ENCODE assay signal across 8 cellular contexts in genomic region chr12:124906606-124907261, GRCh38. TPM values are rescaled to one million over a fixed set of nuclear protein-coding genes. Genes with fewer than 3 reads are reported as not detected.
A peak's percentile ranks its signal among the peaks of the same experiment; 100 is the strongest.
DNase-seq lines count a peak whose midpoint lies in the region; ATAC-seq and TF ChIP-seq lines count a peak whose summit lies in the region.

No MANE protein-coding gene starts in this region.

- ATAC-seq in CD4-positive, CD25-positive, alpha-beta regulatory T cell (ENCODE audit: low read depth in 2 of 2), result peak; percentile 93 to 95
- ATAC-seq in GM21423 (IDR thresholded peaks at IDR 0.05; ENCODE audit: unreplicated experiment) (peak; percentile 74), omental fat pad (ENCODE audit: low FRiP score) (peak; percentile 49)

- H3K4me2 ChIP-seq in fibroblast of lung (ENCODE audit: extremely low read depth, insufficient read depth, low read length), result no peak overlapping the region

- peaks cover 13% of the 10 kb centered on the region for H3K36me3 ChIP-seq in CD4-positive, CD25-positive, alpha-beta regulatory T cell (ENCODE audit: control insufficient read depth, insufficient read depth, low read length)
- peaks cover 2% of the 10 kb centered on the region for H3K36me3 ChIP-seq in fibroblast of lung (ENCODE audit: control insufficient read depth, insufficient read depth, low read length)
- H3K36me3 ChIP-seq in tibial nerve, result peaks cover 0 to 12% (median 0%) of the 10 kb centered on the region in 3 donors

- no peak overlapping the region for H3K4me3 Mint-ChIP-seq in CD4-positive, CD25-positive, alpha-beta regulatory T cell

- H3K9ac ChIP-seq in fibroblast of lung (ENCODE audit: insufficient read depth, low read length), result no peak overlapping the region

- peak overlapping the region in 2 of 3 donors; percentile 28 to 80 for H3K27ac Mint-ChIP-seq in CD4-positive, CD25-positive, alpha-beta regulatory T cell

- peaks cover 6% of the 10 kb centered on the region for H3K36me3 Mint-ChIP-seq in CD4-positive, CD25-positive, alpha-beta regulatory T cell

- no peaks in the 10 kb centered on the region for H3K27me3 ChIP-seq in CD4-positive, CD25-positive, alpha-beta regulatory T cell (ENCODE audit: control insufficient read depth, insufficient read depth, low read length)
- H3K27me3 ChIP-seq in fibroblast of lung (ENCODE audit: control insufficient read depth, insufficient read depth, low read length), result no peaks in the 10 kb centered on the region
- H3K27me3 ChIP-seq in tibial nerve, result no peaks in the 10 kb centered on the region

- peak; percentile 74 to 76 for TF ChIP-seq EP300 in tibial nerve (IDR thresholded peaks at IDR 0.05)

- TF ChIP-seq CTCF in fibroblast of lung (conservative IDR thresholded peaks at IDR 0.05 in 1 of 2, IDR thresholded peaks at IDR 0.05 in 1 of 2; ENCODE audit: low read depth in 1 of 2, low read length in 2 of 2) (peak; percentile 99 to 100), omental fat pad (IDR thresholded peaks at IDR 0.05) (peak in 2 of 3 donors; percentile 83 to 95), tibial nerve (IDR thresholded peaks at IDR 0.05) (peak; percentile 94 to 98 (median 96))

- 0% methylated on average over 2 of the region's 2 CpGs for WGBS in tibial nerve, 2 donors

- peaks cover 4% of the 10 kb centered on the region for H4K20me1 ChIP-seq in fibroblast of lung (ENCODE audit: control insufficient read depth, extremely low read depth, insufficient read depth, low read length)

- H2AFZ ChIP-seq in fibroblast of lung (ENCODE audit: low read length), result no peak overlapping the region

- peaks cover 5% of the 10 kb centered on the region for H3K27me3 Mint-ChIP-seq in CD4-positive, CD25-positive, alpha-beta regulatory T cell

- peaks cover 19 to 30% (median 25%) of the 10 kb centered on the region in 4 donors for H3K4me1 Mint-ChIP-seq in CD4-positive, CD25-positive, alpha-beta regulatory T cell

- H3K9me3 ChIP-seq in CD4-positive, CD25-positive, alpha-beta regulatory T cell (ENCODE audit: control insufficient read depth in 2 of 2, low read length in 2 of 2), result no peaks in the 10 kb centered on the region
- H3K9me3 ChIP-seq in fibroblast of lung (ENCODE audit: control insufficient read depth, insufficient read depth, low read depth, low read length) (no peaks in the 10 kb centered on the region), tibial nerve (no peaks in the 10 kb centered on the region)

- no peak overlapping the region for H3K4me3 ChIP-seq in CD4-positive, CD25-positive, alpha-beta regulatory T cell (ENCODE audit: low read depth, low read length)
- no peak overlapping the region for H3K4me3 ChIP-seq in Jurkat, Clone E6-1 (ENCODE audit: low read length)
- H3K4me3 ChIP-seq in fibroblast of lung (replicated peaks in 1 of 4; ENCODE audit: control extremely low read depth in 1 of 4, insufficient read depth in 1 of 4, low read depth in 3 of 4, low read length in 4 of 4) (no peak overlapping the region), tibial nerve (no peak overlapping the region)

- DNase-seq in CD4-positive, CD25-positive, alpha-beta regulatory T cell, result peak; percentile 83 to 95 (median 91)
- peak; percentile 94 for DNase-seq in Jurkat, Clone E6-1 (ENCODE audit: low read depth, low spot score)
- peak; percentile 80 for DNase-seq in activated T-cell treated with anti-CD3 and anti-CD28 coated beads for 1 hour (ENCODE audit: low read depth)
- DNase-seq in fibroblast of lung (ENCODE audit: low read depth in 2 of 2), result peak; percentile 85 to 94
- peak; percentile 80 for DNase-seq in omental fat pad (ENCODE audit: low spot score)
- DNase-seq in tibial nerve (ENCODE audit: low spot score in 2 of 2), result peak; percentile 87 to 100
- DNase-seq in NCI-H446 (lab: John Stamatoyannopoulos, UW), result no peak

- peaks cover 23% of the 10 kb centered on the region for H3K4me1 ChIP-seq in CD4-positive, CD25-positive, alpha-beta regulatory T cell (ENCODE audit: control insufficient read depth, insufficient read depth, low read length, poor library complexity, severe bottlenecking)
- H3K4me1 ChIP-seq in fibroblast of lung (ENCODE audit: control insufficient read depth, extremely low read depth, insufficient read depth, low read length), result peaks cover 8% of the 10 kb centered on the region
- H3K4me1 ChIP-seq in tibial nerve, result peaks cover 0 to 66% (median 35%) of the 10 kb centered on the region in 4 donors

- H3K27ac ChIP-seq in CD4-positive, CD25-positive, alpha-beta regulatory T cell (ENCODE audit: insufficient read depth, low read length, poor library complexity, severe bottlenecking), result no peak overlapping the region
- no peak overlapping the region for H3K27ac ChIP-seq in fibroblast of lung (ENCODE audit: insufficient read depth, low read length)
- H3K27ac ChIP-seq in tibial nerve, result peak overlapping the region in 3 of 4 donors; percentile 50 to 87 (median 74)

- peaks cover 15% of the 10 kb centered on the region for H3K79me2 ChIP-seq in fibroblast of lung (ENCODE audit: control insufficient read depth, insufficient read depth, low read length)

- no peaks in the 10 kb centered on the region for H3K9me3 Mint-ChIP-seq in CD4-positive, CD25-positive, alpha-beta regulatory T cell

- no peak for TF ChIP-seq POLR2A in tibial nerve (IDR thresholded peaks at IDR 0.05)

RNA-seq across cellular contexts. Expression of gene UBC, which starts 7.7 kb away (rescaled TPM):
- total RNA-seq in CD4-positive, CD25-positive, alpha-beta regulatory T cell, result 2,012 TPM
- 1,000 to 10,000 TPM; 1,179 to 1,557 (median 1,450) TPM for polyA plus RNA-seq in CD4-positive, CD25-positive, alpha-beta regulatory T cell
- 1,177 TPM for polyA plus RNA-seq in Jurkat, Clone E6-1 (2012; ENCODE audit: insufficient read depth, insufficient read length)
- 1,743 and 2,362 TPM in 2 replicates for total RNA-seq in fibroblast of lung
- polyA plus RNA-seq in fibroblast of lung, result 2,019 and 3,087 TPM in 2 replicates
- polyA plus RNA-seq in fibroblast of lung (2012), result 1,272 and 1,540 TPM in 2 replicates
- 2,337 and 2,675 TPM in 2 replicates for polyA minus RNA-seq in fibroblast of lung (ENCODE audit: low replicate concordance)
- 1,000 to 10,000 TPM; 1,220 to 2,129 (median 1,369) TPM for total RNA-seq in omental fat pad
- 1,000 to 10,000 TPM; 1,276 to 1,840 (median 1,378) TPM for total RNA-seq in tibial nerve

RNA-seq across cellular contexts. Expression of gene SCARB1, which starts 43.1 kb away (rescaled TPM):
- total RNA-seq in CD4-positive, CD25-positive, alpha-beta regulatory T cell, result 1.2 TPM
- under 1 TPM; 0.52 to 0.81 (median 0.69) TPM for polyA plus RNA-seq in CD4-positive, CD25-positive, alpha-beta regulatory T cell
- polyA plus RNA-seq in Jurkat, Clone E6-1 (2012; ENCODE audit: insufficient read depth, insufficient read length), result 33.0 TPM
- total RNA-seq in fibroblast of lung, result 5.1 and 14.7 TPM in 2 replicates
- polyA plus RNA-seq in fibroblast of lung, result 32.5 and 39.4 TPM in 2 replicates
- polyA plus RNA-seq in fibroblast of lung (2012), result 35.6 and 39.8 TPM in 2 replicates
- 69.9 and 70.9 TPM in 2 replicates for polyA minus RNA-seq in fibroblast of lung (ENCODE audit: low replicate concordance)
- 10 to 100 TPM; 24.2 to 79.4 (median 59.4) TPM for total RNA-seq in omental fat pad
- 10 to 100 TPM; 15.3 to 55.3 (median 29.7) TPM for total RNA-seq in tibial nerve

Comparison
In these comparisons a context has a peak if more than half of its experiments do, and no peak if none do; other contexts are left out.
1. DNase-seq: peak in CD4-positive, CD25-positive, alpha-beta regulatory T cell (3 of 3), Jurkat, Clone E6-1 (single experiment), activated T-cell treated with anti-CD3 and anti-CD28 coated beads for 1 hour (single experiment), fibroblast of lung (2 of 2), omental fat pad (single experiment) and tibial nerve (2 of 2); none in NCI-H446 (0 of 2).
2. H3K27ac ChIP-seq: peak in tibial nerve (3 of 4); none in CD4-positive, CD25-positive, alpha-beta regulatory T cell (single experiment) and fibroblast of lung (single experiment).
3. Peak in every context shown above with its lines, with median percentiles within 50 percentile points of each other: ATAC-seq and CTCF ChIP-seq.